22 cellular contexts compared by ENCODE assay signal in the genomic region with DNA sequence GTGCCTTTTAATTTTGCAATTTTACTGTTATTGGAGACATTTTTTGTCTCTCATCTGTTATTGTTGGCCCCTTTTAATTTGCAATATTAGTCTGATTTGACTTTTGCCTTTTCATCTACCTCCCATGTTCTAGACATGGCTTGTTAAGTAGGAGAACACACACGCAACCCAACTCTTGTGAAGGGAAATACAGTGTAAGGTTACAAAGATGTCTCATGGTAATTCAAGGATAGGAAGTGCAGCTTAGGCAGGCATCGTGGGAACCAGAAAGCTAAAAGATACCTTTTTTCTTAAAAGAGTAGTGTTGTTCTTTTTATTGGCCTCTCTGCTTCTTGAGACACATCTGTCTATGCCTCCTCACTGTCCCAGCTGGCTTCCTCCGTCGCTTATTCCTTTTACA.
"Had no signal": no experiment of that assay in that cellular context is flagged by ENCODE, and none has a peak within 500 bp of the region (broad histone marks: within the 10 kb centered on the region; RNA-seq: fewer than 3 reads in every experiment).

No MANE protein-coding gene starts in this region.

- H3K4me3 Mint-ChIP-seq: activated CD4-positive, alpha-beta memory T cell treated with anti-CD3 and anti-CD28 coated beads, Interleukin-2, amount 10 ng/mL, durations not matched to agents 7 days and 5 days; activated CD4-positive, alpha-beta T cell treated with anti-CD3 and anti-CD28 coated beads, Interleukin-2, amount 10 ng/mL, durations not matched to agents 24 days and 14 days; activated naive CD4-positive, alpha-beta T cell treated with anti-CD3 and anti-CD28 coated beads for 36 hours; activated naive CD8-positive, alpha-beta T cell treated with anti-CD3 and anti-CD28 coated beads, Interleukin-2, amount 10 ng/mL, durations not matched to agents 7 days and 5 days; activated T-cell treated with anti-CD3 and anti-CD28 coated beads, Interleukin-2, amount 50 U/mL, for 72 hours; dendritic cell treated with granulocyte-macrophage colony-stimulating factor and Interleukin-4, amounts not matched to agents 40 ng/mL and 50 ng/mL, for 4 days; naive B cell; stimulated activated naive CD8-positive, alpha-beta T cell treated with anti-CD3 and anti-CD28 coated beads, Interleukin-15, Interleukin-2, amounts not matched to agents 100 ng/mL and 50 ng/mL, for 24 hours; T-helper 1 cell treated with Interleukin-12 subunit alpha and Interleukin-12 subunit beta and Interleukin-4 antibody, amounts not matched to agents 30 μg/mL and 1 μg/mL, for 36 hours had no signal

- H3K27ac Mint-ChIP-seq: activated CD4-positive, alpha-beta memory T cell treated with anti-CD3 and anti-CD28 coated beads, Interleukin-2, amount 10 ng/mL, durations not matched to agents 7 days and 5 days; activated CD4-positive, alpha-beta T cell treated with anti-CD3 and anti-CD28 coated beads, Interleukin-2, amount 10 ng/mL, durations not matched to agents 24 days and 14 days; activated naive CD4-positive, alpha-beta T cell treated with anti-CD3 and anti-CD28 coated beads for 36 hours; activated naive CD8-positive, alpha-beta T cell treated with anti-CD3 and anti-CD28 coated beads, Interleukin-2, amount 10 ng/mL, durations not matched to agents 7 days and 5 days; activated T-cell treated with anti-CD3 and anti-CD28 coated beads, Interleukin-2, amount 50 U/mL, for 72 hours; dendritic cell treated with granulocyte-macrophage colony-stimulating factor and Interleukin-4, amounts not matched to agents 40 ng/mL and 50 ng/mL, for 4 days; stimulated activated naive CD8-positive, alpha-beta T cell treated with anti-CD3 and anti-CD28 coated beads, Interleukin-15, Interleukin-2, amounts not matched to agents 100 ng/mL and 50 ng/mL, for 24 hours; T-helper 1 cell treated with Interleukin-12 subunit alpha and Interleukin-12 subunit beta and Interleukin-4 antibody, amounts not matched to agents 30 μg/mL and 1 μg/mL, for 36 hours had no signal

- H3K27ac ChIP-seq: gastroesophageal sphincter, heart left ventricle, left lung, ovary, prostate gland, suprapubic skin, tibial nerve had no signal

- H3K36me3 ChIP-seq: gastroesophageal sphincter, left lung, ovary, prostate gland, suprapubic skin, tibial nerve had no signal

- DNase-seq: activated CD4-positive, alpha-beta memory T cell treated with anti-CD3 and anti-CD28 coated beads, Interleukin-2, amount 10 ng/mL, durations not matched to agents 7 days and 5 days; activated CD4-positive, alpha-beta T cell treated with anti-CD3 and anti-CD28 coated beads, Interleukin-2, amount 10 ng/mL, durations not matched to agents 24 days and 14 days; activated effector memory CD4-positive, alpha-beta T cell treated with Interleukin-2 at 50 U/mL for 16 hours; activated naive CD4-positive, alpha-beta T cell treated with anti-CD3 and anti-CD28 coated beads for 36 hours; activated naive CD8-positive, alpha-beta T cell treated with anti-CD3 and anti-CD28 coated beads, Interleukin-2, amount 10 ng/mL, durations not matched to agents 7 days and 5 days; activated T-cell treated with anti-CD3 and anti-CD28 coated beads, Interleukin-2, amount 50 U/mL, for 72 hours; amniotic stem cell; effector memory CD4-positive, alpha-beta T cell; heart left ventricle; left lung; naive B cell; ovary; stimulated activated CD4-positive, alpha-beta T cell treated with anti-CD3 and anti-CD28 coated beads, Interleukin-12 subunit alpha, Interleukin-12 subunit beta, amount 100 ng/mL, for 4 hours; T1000 had no signal

- H3K9me3 Mint-ChIP-seq: activated CD4-positive, alpha-beta memory T cell treated with anti-CD3 and anti-CD28 coated beads, Interleukin-2, amount 10 ng/mL, durations not matched to agents 7 days and 5 days; activated CD4-positive, alpha-beta T cell treated with anti-CD3 and anti-CD28 coated beads, Interleukin-2, amount 10 ng/mL, durations not matched to agents 24 days and 14 days; activated naive CD4-positive, alpha-beta T cell treated with anti-CD3 and anti-CD28 coated beads for 36 hours; activated naive CD8-positive, alpha-beta T cell treated with anti-CD3 and anti-CD28 coated beads, Interleukin-2, amount 10 ng/mL, durations not matched to agents 7 days and 5 days; activated T-cell treated with anti-CD3 and anti-CD28 coated beads, Interleukin-2, amount 50 U/mL, for 72 hours; dendritic cell treated with granulocyte-macrophage colony-stimulating factor and Interleukin-4, amounts not matched to agents 40 ng/mL and 50 ng/mL, for 4 days; naive B cell; stimulated activated naive CD8-positive, alpha-beta T cell treated with anti-CD3 and anti-CD28 coated beads, Interleukin-15, Interleukin-2, amounts not matched to agents 100 ng/mL and 50 ng/mL, for 24 hours; T-helper 1 cell treated with Interleukin-12 subunit alpha and Interleukin-12 subunit beta and Interleukin-4 antibody, amounts not matched to agents 30 μg/mL and 1 μg/mL, for 36 hours had no signal

- H3K4me3 ChIP-seq: gastroesophageal sphincter, heart left ventricle, left lung, lung, ovary, prostate gland, suprapubic skin, tibial nerve had no signal

- H3K4me1 Mint-ChIP-seq: activated CD4-positive, alpha-beta memory T cell treated with anti-CD3 and anti-CD28 coated beads, Interleukin-2, amount 10 ng/mL, durations not matched to agents 7 days and 5 days; activated naive CD8-positive, alpha-beta T cell treated with anti-CD3 and anti-CD28 coated beads, Interleukin-2, amount 10 ng/mL, durations not matched to agents 7 days and 5 days had no signal

- H3K27me3 ChIP-seq: gastroesophageal sphincter, heart left ventricle, left lung, ovary, suprapubic skin, tibial nerve had no signal

- H3K27me3 Mint-ChIP-seq: activated CD4-positive, alpha-beta memory T cell treated with anti-CD3 and anti-CD28 coated beads, Interleukin-2, amount 10 ng/mL, durations not matched to agents 7 days and 5 days; activated CD4-positive, alpha-beta T cell treated with anti-CD3 and anti-CD28 coated beads, Interleukin-2, amount 10 ng/mL, durations not matched to agents 24 days and 14 days; activated naive CD8-positive, alpha-beta T cell treated with anti-CD3 and anti-CD28 coated beads, Interleukin-2, amount 10 ng/mL, durations not matched to agents 7 days and 5 days; dendritic cell treated with granulocyte-macrophage colony-stimulating factor and Interleukin-4, amounts not matched to agents 40 ng/mL and 50 ng/mL, for 4 days; naive B cell; stimulated activated naive CD8-positive, alpha-beta T cell treated with anti-CD3 and anti-CD28 coated beads, Interleukin-15, Interleukin-2, amounts not matched to agents 100 ng/mL and 50 ng/mL, for 24 hours had no signal

- H3K4me1 ChIP-seq: prostate gland had no signal

- H3K9me3 ChIP-seq: gastroesophageal sphincter, heart left ventricle, left lung, ovary, prostate gland, suprapubic skin, tibial nerve had no signal
